Comparison of ENCODE assay signal across 17 cellular contexts in genomic region chrX:19827088-19827487, GRCh38.
DNase-seq lines count a peak whose midpoint lies in the region; ATAC-seq, FAIRE-seq and TF ChIP-seq lines count a peak whose summit lies in the region.
"Had no signal": no experiment of that assay in that cellular context is flagged by ENCODE, and none has a peak within 500 bp of the region (broad histone marks: within the 10 kb centered on the region; RNA-seq: fewer than 3 reads in every experiment).

No MANE protein-coding gene starts in this region.

- H3K4me3 Mint-ChIP-seq in activated CD8-positive, alpha-beta T cell treated with anti-CD3 and anti-CD28 coated beads, Interleukin-2, amount 10 ng/mL, durations not matched to agents 7 days and 5 days, result peak overlapping the region; percentile 25

- H3K27me3 Mint-ChIP-seq in activated CD8-positive, alpha-beta T cell treated with anti-CD3 and anti-CD28 coated beads, Interleukin-2, amount 10 ng/mL, durations not matched to agents 7 days and 5 days (ENCODE audit: low read depth), result no peaks in the 10 kb centered on the region

- DNase-seq in GM12891 (ENCODE audit: insufficient read length, low spot score) (no peak), left lung (no peak), germinal center (ENCODE audit: low spot score) (no peak), glomerular visceral epithelial cell (ENCODE audit: extremely low spot score) (no peak), ACHN (no peak)
- no peak for DNase-seq in activated CD8-positive, alpha-beta T cell treated with anti-CD3 and anti-CD28 coated beads, Interleukin-2, amount 10 ng/mL, durations not matched to agents 7 days and 5 days
- DNase-seq: aorta, colonic mucosa, hippocampal formation, left cardiac atrium, MG63, NCI-H2029 treated with DMSO at 0.1 percent for 48 hours, NCI-H69 had no signal

- peaks cover 4 to 64% (median 26%) of the 10 kb centered on the region in 11 experiments; a peak in 13 of 22 replicates for H3K36me3 ChIP-seq in BLaER1 treated with 17β-estradiol and CSF1 and Interleukin-3, amounts not matched to agents 10 nM and 100 nM
- no peaks in the 10 kb centered on the region for H3K36me3 ChIP-seq in left lung
- H3K36me3 ChIP-seq: colonic mucosa, MG63, thoracic aorta had no signal

- peak overlapping the region in 3 of 11 experiments; percentile 15 to 49 (median 30); a peak in 5 of 22 replicates for H3K9ac ChIP-seq in BLaER1 treated with 17β-estradiol and CSF1 and Interleukin-3, amounts not matched to agents 10 nM and 100 nM

- peaks cover 5 to 25% (median 18%) of the 10 kb centered on the region in 11 experiments; a peak in 20 of 22 replicates for H3K9me3 ChIP-seq in BLaER1 treated with 17β-estradiol and CSF1 and Interleukin-3, amounts not matched to agents 10 nM and 100 nM (replicated peaks in 1 of 11)
- no peaks in the 10 kb centered on the region for H3K9me3 ChIP-seq in left lung
- H3K9me3 ChIP-seq: colonic mucosa, MG63, thoracic aorta had no signal

- intact Hi-C loops in left lung (cut with DNase I), result no loop called here

- peaks cover 47% of the 10 kb centered on the region for H3K4me1 Mint-ChIP-seq in activated CD8-positive, alpha-beta T cell treated with anti-CD3 and anti-CD28 coated beads, Interleukin-2, amount 10 ng/mL, durations not matched to agents 7 days and 5 days (ENCODE audit: low read depth)

- TF ChIP-seq POLR2A in GM12891 (IDR thresholded peaks at IDR 0.05; ENCODE audit: low read depth, low read length), result no peak

- peak; percentile 91 for FAIRE-seq in GM12891 (lab: Jason Lieb, UNC)

- peak overlapping the region in 7 of 11 experiments; percentile 2 to 38 (median 19); a peak in 10 of 22 replicates for H3K27ac ChIP-seq in BLaER1 treated with 17β-estradiol and CSF1 and Interleukin-3, amounts not matched to agents 10 nM and 100 nM
- H3K27ac ChIP-seq in left lung, result peak overlapping the region in 1 of 2 donors; percentile 18
- H3K27ac ChIP-seq: colonic mucosa, RWPE1, thoracic aorta had no signal

- ATAC-seq in activated CD8-positive, alpha-beta T cell treated with anti-CD3 and anti-CD28 coated beads, Interleukin-2, amount 10 ng/mL, durations not matched to agents 7 days and 5 days, result peak; percentile 58
- ATAC-seq in left lung, result peak; percentile 32
- no peak for ATAC-seq in GM19455 (IDR thresholded peaks at IDR 0.05; ENCODE audit: unreplicated experiment)
- ATAC-seq: left cardiac atrium had no signal

- POLR2A ChIA-PET in activated CD8-positive, alpha-beta T cell treated with anti-CD3 and anti-CD28 coated beads, Interleukin-2, amount 10 ng/mL, durations not matched to agents 7 days and 5 days (lab: Charles Lee), result interaction anchor here (0.7 to 1.4 kb wide), 4 partner anchors 12 to 50 kb away, joined by 3 to 5 read pairs (median 4); no protein-coding TSS in a partner anchor

- no peaks in the 10 kb centered on the region for H3K27me3 ChIP-seq in BLaER1 treated with 17β-estradiol and CSF1 and Interleukin-3, amounts not matched to agents 10 nM and 100 nM
- no peaks in the 10 kb centered on the region for H3K27me3 ChIP-seq in left lung
- H3K27me3 ChIP-seq: colonic mucosa, MG63 had no signal

- peak overlapping the region; percentile 83 for H3K27ac Mint-ChIP-seq in activated CD8-positive, alpha-beta T cell treated with anti-CD3 and anti-CD28 coated beads, Interleukin-2, amount 10 ng/mL, durations not matched to agents 7 days and 5 days

- H3K4me2 ChIP-seq in BLaER1 treated with 17β-estradiol and CSF1 and Interleukin-3, amounts not matched to agents 10 nM and 100 nM, result peak overlapping the region in 8 of 11 experiments; percentile 2 to 72 (median 12); a peak in 8 of 22 replicates

- no peak overlapping the region for H3K4me3 ChIP-seq in BLaER1 treated with 17β-estradiol and CSF1 and Interleukin-3, amounts not matched to agents 10 nM and 100 nM
- H3K4me3 ChIP-seq in left lung, result no peak overlapping the region
- H3K4me3 ChIP-seq: colonic mucosa, MG63, thoracic aorta had no signal

- H4K20me1 ChIP-seq in BLaER1 treated with 17β-estradiol and CSF1 and Interleukin-3, amounts not matched to agents 10 nM and 100 nM, result peaks cover 0 to 27% (median 10%) of the 10 kb centered on the region in 11 experiments; a peak in 11 of 22 replicates

- H3K36me3 Mint-ChIP-seq in activated CD8-positive, alpha-beta T cell treated with anti-CD3 and anti-CD28 coated beads, Interleukin-2, amount 10 ng/mL, durations not matched to agents 7 days and 5 days (ENCODE audit: low read depth), result peaks cover 13% of the 10 kb centered on the region

- H3K9me3 Mint-ChIP-seq in activated CD8-positive, alpha-beta T cell treated with anti-CD3 and anti-CD28 coated beads, Interleukin-2, amount 10 ng/mL, durations not matched to agents 7 days and 5 days (ENCODE audit: insufficient read depth), result no peaks in the 10 kb centered on the region

- TF ChIP-seq CTCF in left lung (IDR thresholded peaks at IDR 0.05), result no peak

- CTCF ChIA-PET in activated CD8-positive, alpha-beta T cell treated with anti-CD3 and anti-CD28 coated beads, Interleukin-2, amount 10 ng/mL, durations not matched to agents 7 days and 5 days (lab: Charles Lee), result interaction anchor here (0.9 to 1.0 kb wide), 2 partner anchors 9 to 29 kb away, joined by 3 to 5 read pairs; no protein-coding TSS in a partner anchor

- H3K4me1 ChIP-seq in BLaER1 treated with 17β-estradiol and CSF1 and Interleukin-3, amounts not matched to agents 10 nM and 100 nM, result peaks cover 0 to 42% (median 9%) of the 10 kb centered on the region in 10 experiments; a peak in 11 of 20 replicates
- peaks cover 0 to 4% of the 10 kb centered on the region in 2 donors for H3K4me1 ChIP-seq in left lung
- H3K4me1 ChIP-seq: colonic mucosa had no signal

- in situ Hi-C loops in ACHN (cut with HindIII; ENCODE audit: low pct_ligation_motif_present, low pct_unique_long_range_greater_than_20kb, low sequenced_read_pairs), result no loop called here

TF ChIP-seq in GM12891, 5 proteins besides CTCF, POLR2A, EP300 and RAD21:
- no peak for TF ChIP-seq TAF1 (IDR thresholded peaks at IDR 0.05; ENCODE audit: low read depth, low read length)
- TF ChIP-seq POU2F2 (IDR thresholded peaks at IDR 0.05; ENCODE audit: low read depth, low read length), result no peak
- TF ChIP-seq POLR2AphosphoS5 (IDR thresholded peaks at IDR 0.05; ENCODE audit: low read depth, low read length), result no peak
- TF ChIP-seq PAX5 (IDR thresholded peaks at IDR 0.05; ENCODE audit: insufficient read depth, low read length, severe bottlenecking), result no peak
- TF ChIP-seq SPI1 (IDR thresholded peaks at IDR 0.05; ENCODE audit: low read depth, low read length), result no peak
